ENCODE assay signal across 1 cellular context in the genomic region with DNA sequence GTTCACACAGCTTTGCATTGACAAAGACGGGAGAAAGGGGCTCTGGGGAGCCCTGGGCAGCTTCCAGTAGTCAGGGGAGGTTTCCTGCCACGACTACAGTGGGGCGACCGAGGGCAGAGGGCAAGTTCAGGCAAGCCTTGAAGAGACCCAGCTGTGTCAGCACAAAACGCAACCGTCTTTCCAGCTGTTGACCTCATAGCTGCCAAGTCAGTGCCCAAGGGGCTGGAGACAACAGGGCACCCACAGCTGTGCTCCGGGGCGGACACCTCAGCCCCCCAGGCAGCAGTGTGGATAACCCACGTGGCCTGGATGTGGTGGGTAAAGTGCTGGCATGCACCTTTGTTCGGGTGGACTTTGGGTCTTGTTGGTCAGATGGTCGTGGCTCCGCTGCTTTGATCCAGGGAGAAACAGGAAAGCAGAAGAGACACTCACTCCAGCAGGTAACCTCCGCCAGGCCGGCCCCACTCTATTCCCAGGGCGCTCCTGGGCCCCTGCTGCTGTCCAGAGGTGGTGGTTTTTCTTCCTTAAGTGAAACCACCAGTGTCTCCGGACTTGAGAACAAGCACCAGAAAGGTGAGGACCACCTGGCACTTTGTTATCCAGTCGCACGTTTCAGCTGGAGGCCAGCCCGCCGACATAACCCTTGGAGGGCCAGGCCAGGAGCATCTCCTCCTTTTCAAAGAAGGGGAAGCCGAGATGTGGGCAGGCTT.
A peak's percentile ranks its signal among the peaks of the same experiment; 100 is the strongest.
TF ChIP-seq lines count a peak whose summit lies in the region.

No MANE protein-coding gene starts in this region.

TF ChIP-seq in HepG2, 621 proteins besides CTCF, POLR2A, EP300 and RAD21 (continued from another document and continues in another):
- TF ChIP-seq, protein P1, sequence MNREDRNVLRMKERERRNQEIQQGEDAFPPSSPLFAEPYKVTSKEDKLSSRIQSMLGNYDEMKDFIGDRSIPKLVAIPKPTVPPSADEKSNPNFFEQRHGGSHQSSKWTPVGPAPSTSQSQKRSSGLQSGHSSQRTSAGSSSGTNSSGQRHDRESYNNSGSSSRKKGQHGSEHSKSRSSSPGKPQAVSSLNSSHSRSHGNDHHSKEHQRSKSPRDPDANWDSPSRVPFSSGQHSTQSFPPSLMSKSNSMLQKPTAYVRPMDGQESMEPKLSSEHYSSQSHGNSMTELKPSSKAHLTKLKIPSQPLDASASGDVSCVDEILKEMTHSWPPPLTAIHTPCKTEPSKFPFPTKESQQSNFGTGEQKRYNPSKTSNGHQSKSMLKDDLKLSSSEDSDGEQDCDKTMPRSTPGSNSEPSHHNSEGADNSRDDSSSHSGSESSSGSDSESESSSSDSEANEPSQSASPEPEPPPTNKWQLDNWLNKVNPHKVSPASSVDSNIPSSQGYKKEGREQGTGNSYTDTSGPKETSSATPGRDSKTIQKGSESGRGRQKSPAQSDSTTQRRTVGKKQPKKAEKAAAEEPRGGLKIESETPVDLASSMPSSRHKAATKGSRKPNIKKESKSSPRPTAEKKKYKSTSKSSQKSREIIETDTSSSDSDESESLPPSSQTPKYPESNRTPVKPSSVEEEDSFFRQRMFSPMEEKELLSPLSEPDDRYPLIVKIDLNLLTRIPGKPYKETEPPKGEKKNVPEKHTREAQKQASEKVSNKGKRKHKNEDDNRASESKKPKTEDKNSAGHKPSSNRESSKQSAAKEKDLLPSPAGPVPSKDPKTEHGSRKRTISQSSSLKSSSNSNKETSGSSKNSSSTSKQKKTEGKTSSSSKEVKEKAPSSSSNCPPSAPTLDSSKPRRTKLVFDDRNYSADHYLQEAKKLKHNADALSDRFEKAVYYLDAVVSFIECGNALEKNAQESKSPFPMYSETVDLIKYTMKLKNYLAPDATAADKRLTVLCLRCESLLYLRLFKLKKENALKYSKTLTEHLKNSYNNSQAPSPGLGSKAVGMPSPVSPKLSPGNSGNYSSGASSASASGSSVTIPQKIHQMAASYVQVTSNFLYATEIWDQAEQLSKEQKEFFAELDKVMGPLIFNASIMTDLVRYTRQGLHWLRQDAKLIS (CRISPR knock-in tag; IDR thresholded peaks at IDR 0.05): no peak
- TF ChIP-seq PAF1 (CRISPR knock-in tag; IDR thresholded peaks at IDR 0.05) (no peak), ZNF496 (CRISPR knock-in tag; IDR thresholded peaks at IDR 0.05; ENCODE audit: insufficient replicate concordance) (no peak), POLR2AphosphoS5 (IDR thresholded peaks at IDR 0.05; ENCODE audit: low read depth, low read length) (peak; percentile 79), ZNF572 (CRISPR knock-in tag; IDR thresholded peaks at IDR 0.05) (peak; percentile 44; the same call in 1 of the 2 replicates), ARHGAP35 (CRISPR knock-in tag; IDR thresholded peaks at IDR 0.05; ENCODE audit: borderline replicate concordance) (peak; percentile 77; the same call in 1 of the 2 replicates), ZNF615 (CRISPR knock-in tag; IDR thresholded peaks at IDR 0.05; ENCODE audit: borderline replicate concordance) (peak; percentile 93; the same call in 1 of the 2 replicates), ZFAT (CRISPR knock-in tag; conservative IDR thresholded peaks at IDR 0.05) (no peak), KAT7 (CRISPR knock-in tag; IDR thresholded peaks at IDR 0.05; ENCODE audit: borderline replicate concordance) (peak; percentile 36; the same call in 1 of the 2 replicates), POLR2AphosphoS2 (IDR thresholded peaks at IDR 0.05; ENCODE audit: low read depth, low read length) (no peak), ZNF30 (CRISPR knock-in tag; IDR thresholded peaks at IDR 0.05) (peak; percentile 92; the same call in 1 of the 2 replicates), ZNF598 (CRISPR knock-in tag; IDR thresholded peaks at IDR 0.05; ENCODE audit: borderline replicate concordance) (peak; percentile 93; the same call in 1 of the 2 replicates), ZFY (CRISPR knock-in tag; IDR thresholded peaks at IDR 0.05) (peak; percentile 71), HNRNPH1 (optimal IDR thresholded peaks at IDR 0.05; ENCODE audit: low read depth, low read length) (no peak), ZNF136 (CRISPR knock-in tag; IDR thresholded peaks at IDR 0.05; ENCODE audit: low read depth) (0 out of 2 replicates have a peak, but pooled peaks have one; percentile 54), ZNF33B (CRISPR knock-in tag; IDR thresholded peaks at IDR 0.05) (peak; percentile 83; the same call in 1 of the 2 replicates), FLYWCH1 (CRISPR knock-in tag; IDR thresholded peaks at IDR 0.05) (peak; percentile 63; the same call in 1 of the 2 replicates), NONO (IDR thresholded peaks at IDR 0.05) (no peak), NONO (CRISPR knock-in tag; conservative IDR thresholded peaks at IDR 0.05) (peak; percentile 82), ZZZ3 (CRISPR knock-in tag; IDR thresholded peaks at IDR 0.05; ENCODE audit: borderline replicate concordance) (peak; percentile 89), AHR (CRISPR knock-in tag; IDR thresholded peaks at IDR 0.05) (no peak), SETDB1 (CRISPR knock-in tag; IDR thresholded peaks at IDR 0.05; ENCODE audit: borderline replicate concordance) (no peak; the same call in 1 of the 2 replicates)
- TF ChIP-seq, protein P2, sequence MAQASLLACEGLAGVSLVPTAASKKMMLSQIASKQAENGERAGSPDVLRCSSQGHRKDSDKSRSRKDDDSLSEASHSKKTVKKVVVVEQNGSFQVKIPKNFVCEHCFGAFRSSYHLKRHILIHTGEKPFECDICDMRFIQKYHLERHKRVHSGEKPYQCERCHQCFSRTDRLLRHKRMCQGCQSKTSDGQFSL (CRISPR knock-in tag; IDR thresholded peaks at IDR 0.05): peak; percentile 52; the same call in 1 of the 2 replicates
- TF ChIP-seq, protein P3, sequence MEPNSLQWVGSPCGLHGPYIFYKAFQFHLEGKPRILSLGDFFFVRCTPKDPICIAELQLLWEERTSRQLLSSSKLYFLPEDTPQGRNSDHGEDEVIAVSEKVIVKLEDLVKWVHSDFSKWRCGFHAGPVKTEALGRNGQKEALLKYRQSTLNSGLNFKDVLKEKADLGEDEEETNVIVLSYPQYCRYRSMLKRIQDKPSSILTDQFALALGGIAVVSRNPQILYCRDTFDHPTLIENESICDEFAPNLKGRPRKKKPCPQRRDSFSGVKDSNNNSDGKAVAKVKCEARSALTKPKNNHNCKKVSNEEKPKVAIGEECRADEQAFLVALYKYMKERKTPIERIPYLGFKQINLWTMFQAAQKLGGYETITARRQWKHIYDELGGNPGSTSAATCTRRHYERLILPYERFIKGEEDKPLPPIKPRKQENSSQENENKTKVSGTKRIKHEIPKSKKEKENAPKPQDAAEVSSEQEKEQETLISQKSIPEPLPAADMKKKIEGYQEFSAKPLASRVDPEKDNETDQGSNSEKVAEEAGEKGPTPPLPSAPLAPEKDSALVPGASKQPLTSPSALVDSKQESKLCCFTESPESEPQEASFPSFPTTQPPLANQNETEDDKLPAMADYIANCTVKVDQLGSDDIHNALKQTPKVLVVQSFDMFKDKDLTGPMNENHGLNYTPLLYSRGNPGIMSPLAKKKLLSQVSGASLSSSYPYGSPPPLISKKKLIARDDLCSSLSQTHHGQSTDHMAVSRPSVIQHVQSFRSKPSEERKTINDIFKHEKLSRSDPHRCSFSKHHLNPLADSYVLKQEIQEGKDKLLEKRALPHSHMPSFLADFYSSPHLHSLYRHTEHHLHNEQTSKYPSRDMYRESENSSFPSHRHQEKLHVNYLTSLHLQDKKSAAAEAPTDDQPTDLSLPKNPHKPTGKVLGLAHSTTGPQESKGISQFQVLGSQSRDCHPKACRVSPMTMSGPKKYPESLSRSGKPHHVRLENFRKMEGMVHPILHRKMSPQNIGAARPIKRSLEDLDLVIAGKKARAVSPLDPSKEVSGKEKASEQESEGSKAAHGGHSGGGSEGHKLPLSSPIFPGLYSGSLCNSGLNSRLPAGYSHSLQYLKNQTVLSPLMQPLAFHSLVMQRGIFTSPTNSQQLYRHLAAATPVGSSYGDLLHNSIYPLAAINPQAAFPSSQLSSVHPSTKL (CRISPR knock-in tag; IDR thresholded peaks at IDR 0.05): peak; percentile 90
- TF ChIP-seq, protein P4, sequence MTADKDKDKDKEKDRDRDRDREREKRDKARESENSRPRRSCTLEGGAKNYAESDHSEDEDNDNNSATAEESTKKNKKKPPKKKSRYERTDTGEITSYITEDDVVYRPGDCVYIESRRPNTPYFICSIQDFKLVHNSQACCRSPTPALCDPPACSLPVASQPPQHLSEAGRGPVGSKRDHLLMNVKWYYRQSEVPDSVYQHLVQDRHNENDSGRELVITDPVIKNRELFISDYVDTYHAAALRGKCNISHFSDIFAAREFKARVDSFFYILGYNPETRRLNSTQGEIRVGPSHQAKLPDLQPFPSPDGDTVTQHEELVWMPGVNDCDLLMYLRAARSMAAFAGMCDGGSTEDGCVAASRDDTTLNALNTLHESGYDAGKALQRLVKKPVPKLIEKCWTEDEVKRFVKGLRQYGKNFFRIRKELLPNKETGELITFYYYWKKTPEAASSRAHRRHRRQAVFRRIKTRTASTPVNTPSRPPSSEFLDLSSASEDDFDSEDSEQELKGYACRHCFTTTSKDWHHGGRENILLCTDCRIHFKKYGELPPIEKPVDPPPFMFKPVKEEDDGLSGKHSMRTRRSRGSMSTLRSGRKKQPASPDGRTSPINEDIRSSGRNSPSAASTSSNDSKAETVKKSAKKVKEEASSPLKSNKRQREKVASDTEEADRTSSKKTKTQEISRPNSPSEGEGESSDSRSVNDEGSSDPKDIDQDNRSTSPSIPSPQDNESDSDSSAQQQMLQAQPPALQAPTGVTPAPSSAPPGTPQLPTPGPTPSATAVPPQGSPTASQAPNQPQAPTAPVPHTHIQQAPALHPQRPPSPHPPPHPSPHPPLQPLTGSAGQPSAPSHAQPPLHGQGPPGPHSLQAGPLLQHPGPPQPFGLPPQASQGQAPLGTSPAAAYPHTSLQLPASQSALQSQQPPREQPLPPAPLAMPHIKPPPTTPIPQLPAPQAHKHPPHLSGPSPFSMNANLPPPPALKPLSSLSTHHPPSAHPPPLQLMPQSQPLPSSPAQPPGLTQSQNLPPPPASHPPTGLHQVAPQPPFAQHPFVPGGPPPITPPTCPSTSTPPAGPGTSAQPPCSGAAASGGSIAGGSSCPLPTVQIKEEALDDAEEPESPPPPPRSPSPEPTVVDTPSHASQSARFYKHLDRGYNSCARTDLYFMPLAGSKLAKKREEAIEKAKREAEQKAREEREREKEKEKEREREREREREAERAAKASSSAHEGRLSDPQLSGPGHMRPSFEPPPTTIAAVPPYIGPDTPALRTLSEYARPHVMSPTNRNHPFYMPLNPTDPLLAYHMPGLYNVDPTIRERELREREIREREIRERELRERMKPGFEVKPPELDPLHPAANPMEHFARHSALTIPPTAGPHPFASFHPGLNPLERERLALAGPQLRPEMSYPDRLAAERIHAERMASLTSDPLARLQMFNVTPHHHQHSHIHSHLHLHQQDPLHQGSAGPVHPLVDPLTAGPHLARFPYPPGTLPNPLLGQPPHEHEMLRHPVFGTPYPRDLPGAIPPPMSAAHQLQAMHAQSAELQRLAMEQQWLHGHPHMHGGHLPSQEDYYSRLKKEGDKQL (CRISPR knock-in tag; IDR thresholded peaks at IDR 0.05; ENCODE audit: low read depth): 0 out of 2 replicates have a peak, but pooled peaks have one; percentile 47
- TF ChIP-seq, protein P5, sequence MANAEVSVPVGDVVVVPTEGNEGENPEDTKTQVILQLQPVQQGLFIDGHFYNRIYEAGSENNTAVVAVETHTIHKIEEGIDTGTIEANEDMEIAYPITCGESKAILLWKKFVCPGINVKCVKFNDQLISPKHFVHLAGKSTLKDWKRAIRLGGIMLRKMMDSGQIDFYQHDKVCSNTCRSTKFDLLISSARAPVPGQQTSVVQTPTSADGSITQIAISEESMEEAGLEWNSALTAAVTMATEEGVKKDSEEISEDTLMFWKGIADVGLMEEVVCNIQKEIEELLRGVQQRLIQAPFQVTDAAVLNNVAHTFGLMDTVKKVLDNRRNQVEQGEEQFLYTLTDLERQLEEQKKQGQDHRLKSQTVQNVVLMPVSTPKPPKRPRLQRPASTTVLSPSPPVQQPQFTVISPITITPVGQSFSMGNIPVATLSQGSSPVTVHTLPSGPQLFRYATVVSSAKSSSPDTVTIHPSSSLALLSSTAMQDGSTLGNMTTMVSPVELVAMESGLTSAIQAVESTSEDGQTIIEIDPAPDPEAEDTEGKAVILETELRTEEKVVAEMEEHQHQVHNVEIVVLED (CRISPR knock-in tag; IDR thresholded peaks at IDR 0.05; ENCODE audit: borderline replicate concordance): peak; percentile 73
- TF ChIP-seq, protein P6, sequence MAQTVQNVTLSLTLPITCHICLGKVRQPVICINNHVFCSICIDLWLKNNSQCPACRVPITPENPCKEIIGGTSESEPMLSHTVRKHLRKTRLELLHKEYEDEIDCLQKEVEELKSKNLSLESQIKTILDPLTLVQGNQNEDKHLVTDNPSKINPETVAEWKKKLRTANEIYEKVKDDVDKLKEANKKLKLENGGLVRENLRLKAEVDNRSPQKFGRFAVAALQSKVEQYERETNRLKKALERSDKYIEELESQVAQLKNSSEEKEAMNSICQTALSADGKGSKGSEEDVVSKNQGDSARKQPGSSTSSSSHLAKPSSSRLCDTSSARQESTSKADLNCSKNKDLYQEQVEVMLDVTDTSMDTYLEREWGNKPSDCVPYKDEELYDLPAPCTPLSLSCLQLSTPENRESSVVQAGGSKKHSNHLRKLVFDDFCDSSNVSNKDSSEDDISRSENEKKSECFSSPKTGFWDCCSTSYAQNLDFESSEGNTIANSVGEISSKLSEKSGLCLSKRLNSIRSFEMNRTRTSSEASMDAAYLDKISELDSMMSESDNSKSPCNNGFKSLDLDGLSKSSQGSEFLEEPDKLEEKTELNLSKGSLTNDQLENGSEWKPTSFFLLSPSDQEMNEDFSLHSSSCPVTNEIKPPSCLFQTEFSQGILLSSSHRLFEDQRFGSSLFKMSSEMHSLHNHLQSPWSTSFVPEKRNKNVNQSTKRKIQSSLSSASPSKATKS (CRISPR knock-in tag; IDR thresholded peaks at IDR 0.05): 0 out of 2 replicates have a peak, but pooled peaks have one; percentile 86
- TF ChIP-seq, protein P7, sequence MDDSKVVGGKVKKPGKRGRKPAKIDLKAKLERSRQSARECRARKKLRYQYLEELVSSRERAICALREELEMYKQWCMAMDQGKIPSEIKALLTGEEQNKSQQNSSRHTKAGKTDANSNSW (CRISPR knock-in tag; IDR thresholded peaks at IDR 0.05; ENCODE audit: borderline replicate concordance): no peak
- TF ChIP-seq, protein P8, sequence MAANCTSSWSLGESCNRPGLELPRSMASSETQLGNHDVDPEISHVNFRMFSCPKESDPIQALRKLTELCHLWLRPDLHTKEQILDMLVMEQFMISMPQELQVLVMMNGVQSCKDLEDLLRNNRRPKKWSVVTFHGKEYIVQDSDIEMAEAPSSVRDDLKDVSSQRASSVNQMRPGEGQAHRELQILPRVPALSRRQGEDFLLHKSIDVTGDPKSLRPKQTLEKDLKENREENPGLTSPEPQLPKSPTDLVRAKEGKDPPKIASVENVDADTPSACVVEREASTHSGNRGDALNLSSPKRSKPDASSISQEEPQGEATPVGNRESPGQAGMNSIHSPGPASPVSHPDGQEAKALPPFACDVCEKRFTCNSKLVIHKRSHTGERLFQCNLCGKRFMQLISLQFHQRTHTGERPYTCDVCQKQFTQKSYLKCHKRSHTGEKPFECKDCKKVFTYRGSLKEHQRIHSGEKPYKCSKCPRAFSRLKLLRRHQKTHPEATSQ (CRISPR knock-in tag; IDR thresholded peaks at IDR 0.05; ENCODE audit: borderline replicate concordance): no peak
